Comparison of ENCODE assay signal across 14 cellular contexts in genomic region chr2:18345848-18346247, GRCh38.
DNase-seq lines count a peak whose midpoint lies in the region; ATAC-seq, FAIRE-seq and TF ChIP-seq lines count a peak whose summit lies in the region.
"Had no signal": no experiment of that assay in that cellular context is flagged by ENCODE, and none has a peak within 500 bp of the region (broad histone marks: within the 10 kb centered on the region; RNA-seq: fewer than 3 reads in every experiment).

No MANE protein-coding gene starts in this region.

- peak overlapping the region in 1 of 2 experiments; percentile 43 for H2BK12ac ChIP-seq in mesenchymal stem cell (ENCODE audit: low read length in 2 of 2)

- WGBS in mesenchymal stem cell = 60% methylated on average over 5 of the region's 5 CpGs
- WGBS in transverse colon (ENCODE audit: low coverage in 1 of 2), 2 donors = 68 to 75% methylated on average over 2 to 5 of the region's 5 CpGs

- H3K23ac ChIP-seq in mesenchymal stem cell (ENCODE audit: low read length in 2 of 2) = no peak overlapping the region

- DNase-seq in DMS 273 (lab: John Stamatoyannopoulos, UW; ENCODE audit: unreplicated experiment) = peak; percentile 78
- peak; percentile 58 to 87 for DNase-seq in NCI-H446 (lab: John Stamatoyannopoulos, UW)
- peak; percentile 82 for DNase-seq in epithelial cell of esophagus (ENCODE audit: low read depth)
- DNase-seq in mesenchymal stem cell = peak; percentile 74
- DNase-seq in transverse colon = no peak
- no peak for DNase-seq in D721Med (ENCODE audit: insufficient read length, low spot score)
- DNase-seq in hepatic stellate cell (ENCODE audit: low spot score) = no peak
- DNase-seq: activated B cell treated with CpG ODN at 0.5 μM for 24 hours; activated effector memory CD4-positive, alpha-beta T cell treated with Interleukin-2 at 50 U/mL for 16 hours; OCI-M1; stimulated activated CD4-positive, alpha-beta T cell treated with anti-CD3 and anti-CD28 coated beads, Interleukin-4, amount 100 ng/mL, for 1 hour had no signal

- no peaks in the 10 kb centered on the region for H3K79me1 ChIP-seq in mesenchymal stem cell (replicated peaks; ENCODE audit: low read length, poor library complexity, severe bottlenecking)

- no peak overlapping the region for H4K8ac ChIP-seq in mesenchymal stem cell (ENCODE audit: low read length)

- no peaks in the 10 kb centered on the region for H3K4me1 ChIP-seq in mesenchymal stem cell (ENCODE audit: control insufficient read depth, insufficient read depth, low read depth, low read length)
- no peaks in the 10 kb centered on the region for H3K4me1 ChIP-seq in transverse colon
- H3K4me1 ChIP-seq: Caco-2 had no signal

- H3K4me3 ChIP-seq in epithelial cell of esophagus (ENCODE audit: low read length) (no peak overlapping the region), mesenchymal stem cell (ENCODE audit: insufficient read depth in 1 of 2, low read depth in 1 of 2, low read length in 2 of 2) (no peak overlapping the region), transverse colon (no peak overlapping the region)
- H3K4me3 ChIP-seq: K562 had no signal

- no peaks in the 10 kb centered on the region for H3K36me3 ChIP-seq in mesenchymal stem cell (ENCODE audit: control insufficient read depth in 1 of 2, insufficient read depth in 2 of 2, low read depth in 1 of 2, low read length in 2 of 2)
- H3K36me3 ChIP-seq in transverse colon = no peaks in the 10 kb centered on the region

- H4K91ac ChIP-seq in mesenchymal stem cell (ENCODE audit: low read length) = no peak overlapping the region

- no peak for TF ChIP-seq POLR2A in transverse colon (IDR thresholded peaks at IDR 0.05)

- H2BK5ac ChIP-seq in mesenchymal stem cell (ENCODE audit: low read depth, low read length, poor library complexity, severe bottlenecking) = no peak overlapping the region

- intact Hi-C loops in transverse colon (cut with DNase I; ENCODE audit: low total_unique reads) = no loop called here

- no peak for TF ChIP-seq EP300 in transverse colon (IDR thresholded peaks at IDR 0.05; ENCODE audit: low read depth)

- H3K18ac ChIP-seq in mesenchymal stem cell (ENCODE audit: low read depth in 1 of 2, low read length in 2 of 2) = no peak overlapping the region

- H3K27me3 ChIP-seq in mesenchymal stem cell (ENCODE audit: control insufficient read depth in 1 of 2, insufficient read depth in 1 of 2, low read length in 2 of 2) = no peaks in the 10 kb centered on the region
- no peaks in the 10 kb centered on the region for H3K27me3 ChIP-seq in transverse colon

- no peak for TF ChIP-seq CTCF in epithelial cell of esophagus (IDR thresholded peaks at IDR 0.05; ENCODE audit: insufficient read depth, low read depth, low read length, missing control alignments)
- TF ChIP-seq CTCF in transverse colon (IDR thresholded peaks at IDR 0.05) = no peak
- no peak for TF ChIP-seq CTCF in D721Med (IDR thresholded peaks at IDR 0.05; ENCODE audit: insufficient read depth, missing control alignments)

- no peak overlapping the region for H3K4ac ChIP-seq in mesenchymal stem cell (ENCODE audit: low read depth in 1 of 2, low read length in 2 of 2)

- H3K9ac ChIP-seq in mesenchymal stem cell (ENCODE audit: low read length) = no peak overlapping the region

- H2BK15ac ChIP-seq in mesenchymal stem cell (ENCODE audit: low read depth, poor library complexity, severe bottlenecking) = no peak overlapping the region

- no peak overlapping the region for H2AFZ ChIP-seq in mesenchymal stem cell (ENCODE audit: low read depth, low read length)

- no peak overlapping the region for H3K14ac ChIP-seq in mesenchymal stem cell (ENCODE audit: low read length in 2 of 2)

- in situ Hi-C loops in transverse colon (cut with MboI; ENCODE audit: low pct_ligation_motif_present in 1 of 4, low pct_unique_long_range_greater_than_20kb in 1 of 4, low sequenced_read_pairs in 3 of 4) = no loop called here

- no peak overlapping the region for H2BK120ac ChIP-seq in mesenchymal stem cell (ENCODE audit: low read depth, low read length)

- H3K4me2 ChIP-seq in mesenchymal stem cell (ENCODE audit: low read length, poor library complexity, severe bottlenecking) = no peak overlapping the region

- peak overlapping the region; percentile 39 for H3K27ac ChIP-seq in mesenchymal stem cell (ENCODE audit: low read length, poor library complexity, severe bottlenecking)
- no peak overlapping the region for H3K27ac ChIP-seq in transverse colon

- FAIRE-seq in D721Med (lab: Jason Lieb, UNC) = no peak
- FAIRE-seq: K562 had no signal

- H3K9me3 ChIP-seq in mesenchymal stem cell (ENCODE audit: control insufficient read depth, low read length) (peaks cover 2% of the 10 kb centered on the region), transverse colon (no peaks in the 10 kb centered on the region)
- H3K9me3 ChIP-seq: Caco-2 had no signal

- no peak for ATAC-seq in GM21423 (IDR thresholded peaks at IDR 0.05; ENCODE audit: unreplicated experiment)
- ATAC-seq: K562 had no signal

- no peak overlapping the region for H2AK5ac ChIP-seq in mesenchymal stem cell (ENCODE audit: low read length, severe bottlenecking)

Comparison
In these comparisons a context has a peak if more than half of its experiments do, and no peak if none do; other contexts are left out.
1. DNase-seq: peak in DMS 273 (single experiment), NCI-H446 (2 of 2), epithelial cell of esophagus (single experiment) and mesenchymal stem cell (single experiment); none in transverse colon (single experiment), D721Med (single experiment) and hepatic stellate cell (single experiment).